ENCODE assay signal across 1 cellular context in genomic region chr2:9327873-9328352, GRCh38.
TF ChIP-seq lines count a peak whose summit lies in the region.

No MANE protein-coding gene starts in this region.

TF ChIP-seq in K562, 482 proteins besides CTCF, POLR2A, EP300 and RAD21 (continued from another document):
- peak; percentile 52; the same call in 1 of the 2 replicates for TF ChIP-seq JUND (IDR thresholded peaks at IDR 0.05; ENCODE audit: borderline replicate concordance, low read depth, low read length)
- peak; percentile 33; the same call in 1 of the 3 replicates for TF ChIP-seq JUND (tag; IDR thresholded peaks at IDR 0.05; ENCODE audit: borderline replicate concordance, low read depth, low read length)
- peak; percentile 91 for TF ChIP-seq FOXJ2 (tag; IDR thresholded peaks at IDR 0.05)
- no peak for TF ChIP-seq PTTG1 (tag; IDR thresholded peaks at IDR 0.05; ENCODE audit: low read depth)
- no peak for TF ChIP-seq CEBPG (CRISPR knock-in tag; IDR thresholded peaks at IDR 0.05)
- TF ChIP-seq CEBPG (tag; conservative IDR thresholded peaks at IDR 0.05 in 1 of 2, IDR thresholded peaks at IDR 0.05 in 1 of 2) = peak; percentile 65 to 81
- TF ChIP-seq CEBPB (tag; IDR thresholded peaks at IDR 0.05) = peak; percentile 85
- peak; percentile 83 for TF ChIP-seq FOSL1 (tag; conservative IDR thresholded peaks at IDR 0.05)
- TF ChIP-seq SMARCE1 (IDR thresholded peaks at IDR 0.05) = peak; percentile 34; the same call in 1 of the 2 replicates
- peak; percentile 40 for TF ChIP-seq ARID1B (IDR thresholded peaks at IDR 0.05)
- TF ChIP-seq, protein P1, sequence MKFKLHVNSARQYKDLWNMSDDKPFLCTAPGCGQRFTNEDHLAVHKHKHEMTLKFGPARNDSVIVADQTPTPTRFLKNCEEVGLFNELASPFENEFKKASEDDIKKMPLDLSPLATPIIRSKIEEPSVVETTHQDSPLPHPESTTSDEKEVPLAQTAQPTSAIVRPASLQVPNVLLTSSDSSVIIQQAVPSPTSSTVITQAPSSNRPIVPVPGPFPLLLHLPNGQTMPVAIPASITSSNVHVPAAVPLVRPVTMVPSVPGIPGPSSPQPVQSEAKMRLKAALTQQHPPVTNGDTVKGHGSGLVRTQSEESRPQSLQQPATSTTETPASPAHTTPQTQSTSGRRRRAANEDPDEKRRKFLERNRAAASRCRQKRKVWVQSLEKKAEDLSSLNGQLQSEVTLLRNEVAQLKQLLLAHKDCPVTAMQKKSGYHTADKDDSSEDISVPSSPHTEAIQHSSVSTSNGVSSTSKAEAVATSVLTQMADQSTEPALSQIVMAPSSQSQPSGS (CRISPR knock-in tag; IDR thresholded peaks at IDR 0.05) = no peak
- peak; percentile 39; the same call in 1 of the 2 replicates for TF ChIP-seq SOX6 (IDR thresholded peaks at IDR 0.05)
- peak; percentile 50; the same call in 1 of the 2 replicates for TF ChIP-seq DPF2 (IDR thresholded peaks at IDR 0.05)
- TF ChIP-seq ZBTB49 (CRISPR knock-in tag; IDR thresholded peaks at IDR 0.05; ENCODE audit: borderline replicate concordance) = no peak
- peak; percentile 87 for TF ChIP-seq NFE2 (IDR thresholded peaks at IDR 0.05; ENCODE audit: low read depth)
- no peak for TF ChIP-seq DMBX1 (CRISPR knock-in tag; IDR thresholded peaks at IDR 0.05; ENCODE audit: borderline replicate concordance)
- no peak for TF ChIP-seq TAF9B (IDR thresholded peaks at IDR 0.05; ENCODE audit: partially characterized antibody)
- TF ChIP-seq, protein P2, sequence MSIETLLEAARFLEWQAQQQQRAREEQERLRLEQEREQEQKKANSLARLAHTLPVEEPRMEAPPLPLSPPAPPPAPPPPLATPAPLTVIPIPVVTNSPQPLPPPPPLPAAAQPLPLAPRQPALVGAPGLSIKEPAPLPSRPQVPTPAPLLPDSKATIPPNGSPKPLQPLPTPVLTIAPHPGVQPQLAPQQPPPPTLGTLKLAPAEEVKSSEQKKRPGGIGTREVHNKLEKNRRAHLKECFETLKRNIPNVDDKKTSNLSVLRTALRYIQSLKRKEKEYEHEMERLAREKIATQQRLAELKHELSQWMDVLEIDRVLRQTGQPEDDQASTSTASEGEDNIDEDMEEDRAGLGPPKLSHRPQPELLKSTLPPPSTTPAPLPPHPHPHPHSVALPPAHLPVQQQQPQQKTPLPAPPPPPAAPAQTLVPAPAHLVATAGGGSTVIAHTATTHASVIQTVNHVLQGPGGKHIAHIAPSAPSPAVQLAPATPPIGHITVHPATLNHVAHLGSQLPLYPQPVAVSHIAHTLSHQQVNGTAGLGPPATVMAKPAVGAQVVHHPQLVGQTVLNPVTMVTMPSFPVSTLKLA (conservative IDR thresholded peaks at IDR 0.05) = 0 out of 4 replicates have a peak, but pooled peaks of 1 of the 2 experiments have one; percentile 19
- TF ChIP-seq MCM3 (IDR thresholded peaks at IDR 0.05) = no peak
- TF ChIP-seq C11orf30 (IDR thresholded peaks at IDR 0.05; ENCODE audit: low read depth) = peak; percentile 79
- peak; percentile 64; the same call in 1 of the 2 replicates for TF ChIP-seq MAFF (IDR thresholded peaks at IDR 0.05; ENCODE audit: low read length)
- TF ChIP-seq MAFG (tag; conservative IDR thresholded peaks at IDR 0.05) = peak; percentile 79
- peak; percentile 38; the same call in 1 of the 2 replicates for TF ChIP-seq BACH1 (tag; IDR thresholded peaks at IDR 0.05)
- TF ChIP-seq ZNF592 (IDR thresholded peaks at IDR 0.05) = 0 out of 2 replicates have a peak, but pooled peaks have one; percentile 14
- TF ChIP-seq ZNF316 (IDR thresholded peaks at IDR 0.05) = peak; percentile 71
- TF ChIP-seq ATF3 (IDR thresholded peaks at IDR 0.05) = peak; percentile 59; the same call in 1 of the 2 replicates
- no peak for TF ChIP-seq ATF3 (CRISPR knock-in tag; conservative IDR thresholded peaks at IDR 0.05)
- no peak for TF ChIP-seq PCBP2 (IDR thresholded peaks at IDR 0.05; ENCODE audit: low read depth, low read length, poor library complexity, severe bottlenecking)
- TF ChIP-seq FOXK2 (conservative IDR thresholded peaks at IDR 0.05 in 1 of 2, IDR thresholded peaks at IDR 0.05 in 1 of 2; ENCODE audit: low read depth in 2 of 2) = peak; percentile 52 to 82; a peak in 3 of 4 replicates
- TF ChIP-seq ZNF589 (CRISPR knock-in tag; IDR thresholded peaks at IDR 0.05; ENCODE audit: low read depth) = 0 out of 2 replicates have a peak, but pooled peaks have one; percentile 20
- peak in 1 of 2 experiments; percentile 58; a peak in 2 of 4 replicates for TF ChIP-seq FOXA3 (CRISPR knock-in tag; conservative IDR thresholded peaks at IDR 0.05 in 1 of 2, IDR thresholded peaks at IDR 0.05 in 1 of 2)
- peak; percentile 56; the same call in 1 of the 2 replicates for TF ChIP-seq SMARCA4 (IDR thresholded peaks at IDR 0.05)
- TF ChIP-seq STAT5A (IDR thresholded peaks at IDR 0.05; ENCODE audit: borderline replicate concordance, low read length) = no peak
- TF ChIP-seq MAFK (IDR thresholded peaks at IDR 0.05; ENCODE audit: low read length) = peak; percentile 67
TF ChIP-seq in K562: peak in this region for 24.
